In the genomic region with DNA sequence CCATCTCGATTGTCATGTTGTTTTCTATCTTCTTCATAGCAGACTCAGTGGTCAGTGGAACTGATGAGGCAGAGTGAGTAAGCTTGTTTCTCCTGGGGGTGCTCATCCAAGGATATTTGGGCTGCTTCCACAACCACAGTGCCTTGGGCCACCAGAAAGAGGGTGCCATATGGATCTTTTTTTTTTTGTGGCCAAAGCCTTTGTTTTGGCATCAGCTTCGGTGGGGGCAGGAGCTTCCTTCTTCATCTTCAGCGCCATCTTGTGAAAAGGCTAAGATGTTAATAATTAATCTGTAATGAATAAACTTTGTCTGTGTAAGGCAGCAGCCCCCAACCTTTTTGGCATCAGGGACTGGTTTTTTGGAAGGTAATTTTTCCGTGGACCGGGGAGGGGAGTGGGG, we compare ENCODE assay signal across 17 cellular contexts. TPM values are rescaled to one million over a fixed set of nuclear protein-coding genes. Genes with fewer than 3 reads are reported as not detected.
"Had no signal": no experiment of that assay in that cellular context is flagged by ENCODE, and none has a peak within 500 bp of the region (broad histone marks: within the 10 kb centered on the region; RNA-seq: fewer than 3 reads in every experiment).

No MANE protein-coding gene starts in this region.

- H3K27ac ChIP-seq: body of pancreas, coronary artery, esophagus squamous epithelium, lower lobe of right lung, psoas muscle, right lobe of liver, upper lobe of right lung had no signal

- H3K27me3 ChIP-seq: body of pancreas, esophagus squamous epithelium, right lobe of liver, upper lobe of right lung had no signal

- H3K9me3 ChIP-seq: body of pancreas, esophagus squamous epithelium, lower lobe of right lung, psoas muscle, right lobe of liver had no signal

- H3K4me1 ChIP-seq: esophagus squamous epithelium, lower lobe of right lung, upper lobe of right lung had no signal

- H3K36me3 ChIP-seq: esophagus squamous epithelium, lower lobe of right lung, right lobe of liver, upper lobe of right lung had no signal

- DNase-seq: activated CD4-positive, alpha-beta T cell treated with anti-CD3 and anti-CD28 coated beads, Interleukin-2, amount 10 ng/mL, durations not matched to agents 7 days and 5 days; activated CD4-positive, CD25-positive, alpha-beta regulatory T cell; activated CD8-positive, alpha-beta memory T cell treated with anti-CD3 and anti-CD28 coated beads, Interleukin-2, amount 50 U/mL, for 48 hours; activated naive CD8-positive, alpha-beta T cell treated with anti-CD3 and anti-CD28 coated beads for 36 hours; amygdala; body of pancreas; caudate nucleus; effector CD4-positive, alpha-beta T cell; esophagus squamous epithelium; lower lobe of right lung; nephron progenitor cell; occipital lobe; psoas muscle; right lobe of liver; upper lobe of right lung had no signal

- H3K4me3 ChIP-seq: body of pancreas, coronary artery, esophagus squamous epithelium, lower lobe of right lung, psoas muscle, right lobe of liver, upper lobe of right lung had no signal

- ATAC-seq: body of pancreas, lower lobe of right lung, psoas muscle, upper lobe of right lung had no signal

RNA-seq across cellular contexts. Expression of a gene that starts 6.6 kb away (rescaled TPM):
- total RNA-seq: activated CD4-positive, alpha-beta T cell treated with anti-CD3 and anti-CD28 coated beads, Interleukin-2, amount 10 ng/mL, durations not matched to agents 7 days and 5 days; activated naive CD8-positive, alpha-beta T cell treated with anti-CD3 and anti-CD28 coated beads for 36 hours; activated T-helper 1 cell treated with anti-CD3 and anti-CD28 coated beads, Interleukin-12 subunit alpha, Interleukin-12 subunit beta, Interleukin-2, Interleukin-4 antibody, amounts not matched to agents 30 ng/mL and 10 ng/mL and 1 ng/mL, durations not matched to agents 14 hours and 24 hours and 36 hours had no signal

RNA-seq across cellular contexts. Expression of a gene that starts 59.1 kb away (rescaled TPM):
- total RNA-seq: activated CD4-positive, alpha-beta T cell treated with anti-CD3 and anti-CD28 coated beads, Interleukin-2, amount 10 ng/mL, durations not matched to agents 7 days and 5 days; activated T-helper 1 cell treated with anti-CD3 and anti-CD28 coated beads, Interleukin-12 subunit alpha, Interleukin-12 subunit beta, Interleukin-2, Interleukin-4 antibody, amounts not matched to agents 30 ng/mL and 10 ng/mL and 1 ng/mL, durations not matched to agents 14 hours and 24 hours and 36 hours had no signal
